Comparison of ENCODE assay signal across 1 cellular context in the genomic region with DNA sequence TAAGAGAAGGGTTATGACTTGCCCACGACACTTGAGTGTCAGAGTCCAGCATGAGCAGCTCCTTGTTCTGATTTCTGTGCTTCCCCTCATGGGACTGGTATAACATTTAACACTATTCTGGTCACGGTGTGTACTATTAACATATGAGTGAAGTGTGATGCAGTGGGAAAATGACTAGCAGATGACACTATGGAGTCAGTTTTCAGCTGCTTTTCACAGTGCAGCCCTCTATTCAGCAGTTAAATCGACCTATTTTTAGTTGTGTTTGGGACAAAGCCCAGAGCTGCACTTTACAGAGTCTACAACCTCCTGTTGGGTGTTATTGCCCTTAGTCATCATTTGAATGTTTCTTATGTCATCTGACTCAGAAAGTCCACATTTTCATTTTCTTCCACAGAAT.
TF ChIP-seq lines count a peak whose summit lies in the region.

No MANE protein-coding gene starts in this region.

TF ChIP-seq in GM23338, 12 proteins besides CTCF, POLR2A, EP300 and RAD21 (continued from another document):
- TF ChIP-seq, protein P1, sequence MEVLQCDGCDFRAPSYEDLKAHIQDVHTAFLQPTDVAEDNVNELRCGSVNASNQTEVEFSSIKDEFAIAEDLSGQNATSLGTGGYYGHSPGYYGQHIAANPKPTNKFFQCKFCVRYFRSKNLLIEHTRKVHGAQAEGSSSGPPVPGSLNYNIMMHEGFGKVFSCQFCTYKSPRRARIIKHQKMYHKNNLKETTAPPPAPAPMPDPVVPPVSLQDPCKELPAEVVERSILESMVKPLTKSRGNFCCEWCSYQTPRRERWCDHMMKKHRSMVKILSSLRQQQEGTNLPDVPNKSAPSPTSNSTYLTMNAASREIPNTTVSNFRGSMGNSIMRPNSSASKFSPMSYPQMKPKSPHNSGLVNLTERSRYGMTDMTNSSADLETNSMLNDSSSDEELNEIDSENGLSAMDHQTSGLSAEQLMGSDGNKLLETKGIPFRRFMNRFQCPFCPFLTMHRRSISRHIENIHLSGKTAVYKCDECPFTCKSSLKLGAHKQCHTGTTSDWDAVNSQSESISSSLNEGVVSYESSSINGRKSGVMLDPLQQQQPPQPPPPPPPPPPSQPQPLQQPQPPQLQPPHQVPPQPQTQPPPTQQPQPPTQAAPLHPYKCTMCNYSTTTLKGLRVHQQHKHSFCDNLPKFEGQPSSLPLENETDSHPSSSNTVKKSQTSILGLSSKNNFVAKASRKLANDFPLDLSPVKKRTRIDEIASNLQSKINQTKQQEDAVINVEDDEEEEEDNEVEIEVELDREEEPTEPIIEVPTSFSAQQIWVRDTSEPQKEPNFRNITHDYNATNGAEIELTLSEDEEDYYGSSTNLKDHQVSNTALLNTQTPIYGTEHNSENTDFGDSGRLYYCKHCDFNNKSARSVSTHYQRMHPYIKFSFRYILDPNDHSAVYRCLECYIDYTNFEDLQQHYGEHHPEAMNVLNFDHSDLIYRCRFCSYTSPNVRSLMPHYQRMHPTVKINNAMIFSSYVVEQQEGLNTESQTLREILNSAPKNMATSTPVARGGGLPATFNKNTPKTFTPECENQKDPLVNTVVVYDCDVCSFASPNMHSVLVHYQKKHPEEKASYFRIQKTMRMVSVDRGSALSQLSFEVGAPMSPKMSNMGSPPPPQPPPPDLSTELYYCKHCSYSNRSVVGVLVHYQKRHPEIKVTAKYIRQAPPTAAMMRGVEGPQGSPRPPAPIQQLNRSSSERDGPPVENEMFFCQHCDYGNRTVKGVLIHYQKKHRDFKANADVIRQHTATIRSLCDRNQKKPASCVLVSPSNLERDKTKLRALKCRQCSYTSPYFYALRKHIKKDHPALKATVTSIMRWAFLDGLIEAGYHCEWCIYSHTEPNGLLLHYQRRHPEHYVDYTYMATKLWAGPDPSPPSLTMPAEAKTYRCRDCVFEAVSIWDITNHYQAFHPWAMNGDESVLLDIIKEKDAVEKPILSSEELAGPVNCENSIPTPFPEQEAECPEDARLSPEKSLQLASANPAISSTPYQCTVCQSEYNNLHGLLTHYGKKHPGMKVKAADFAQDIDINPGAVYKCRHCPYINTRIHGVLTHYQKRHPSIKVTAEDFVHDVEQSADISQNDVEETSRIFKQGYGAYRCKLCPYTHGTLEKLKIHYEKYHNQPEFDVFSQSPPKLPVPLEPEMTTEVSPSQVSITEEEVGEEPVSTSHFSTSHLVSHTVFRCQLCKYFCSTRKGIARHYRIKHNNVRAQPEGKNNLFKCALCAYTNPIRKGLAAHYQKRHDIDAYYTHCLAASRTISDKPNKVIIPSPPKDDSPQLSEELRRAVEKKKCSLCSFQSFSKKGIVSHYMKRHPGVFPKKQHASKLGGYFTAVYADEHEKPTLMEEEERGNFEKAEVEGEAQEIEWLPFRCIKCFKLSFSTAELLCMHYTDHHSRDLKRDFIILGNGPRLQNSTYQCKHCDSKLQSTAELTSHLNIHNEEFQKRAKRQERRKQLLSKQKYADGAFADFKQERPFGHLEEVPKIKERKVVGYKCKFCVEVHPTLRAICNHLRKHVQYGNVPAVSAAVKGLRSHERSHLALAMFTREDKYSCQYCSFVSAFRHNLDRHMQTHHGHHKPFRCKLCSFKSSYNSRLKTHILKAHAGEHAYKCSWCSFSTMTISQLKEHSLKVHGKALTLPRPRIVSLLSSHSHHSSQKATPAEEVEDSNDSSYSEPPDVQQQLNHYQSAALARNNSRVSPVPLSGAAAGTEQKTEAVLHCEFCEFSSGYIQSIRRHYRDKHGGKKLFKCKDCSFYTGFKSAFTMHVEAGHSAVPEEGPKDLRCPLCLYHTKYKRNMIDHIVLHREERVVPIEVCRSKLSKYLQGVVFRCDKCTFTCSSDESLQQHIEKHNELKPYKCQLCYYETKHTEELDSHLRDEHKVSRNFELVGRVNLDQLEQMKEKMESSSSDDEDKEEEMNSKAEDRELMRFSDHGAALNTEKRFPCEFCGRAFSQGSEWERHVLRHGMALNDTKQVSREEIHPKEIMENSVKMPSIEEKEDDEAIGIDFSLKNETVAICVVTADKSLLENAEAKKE (CRISPR knock-in tag; IDR thresholded peaks at IDR 0.05), result no peak
- TF ChIP-seq, protein P2, sequence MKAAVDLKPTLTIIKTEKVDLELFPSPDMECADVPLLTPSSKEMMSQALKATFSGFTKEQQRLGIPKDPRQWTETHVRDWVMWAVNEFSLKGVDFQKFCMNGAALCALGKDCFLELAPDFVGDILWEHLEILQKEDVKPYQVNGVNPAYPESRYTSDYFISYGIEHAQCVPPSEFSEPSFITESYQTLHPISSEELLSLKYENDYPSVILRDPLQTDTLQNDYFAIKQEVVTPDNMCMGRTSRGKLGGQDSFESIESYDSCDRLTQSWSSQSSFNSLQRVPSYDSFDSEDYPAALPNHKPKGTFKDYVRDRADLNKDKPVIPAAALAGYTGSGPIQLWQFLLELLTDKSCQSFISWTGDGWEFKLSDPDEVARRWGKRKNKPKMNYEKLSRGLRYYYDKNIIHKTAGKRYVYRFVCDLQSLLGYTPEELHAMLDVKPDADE (IDR thresholded peaks at IDR 0.05), result no peak
- TF ChIP-seq CREB1 (CRISPR knock-in tag; IDR thresholded peaks at IDR 0.05; ENCODE audit: low read depth) (no peak), STAT1 (IDR thresholded peaks at IDR 0.05; ENCODE audit: unreplicated experiment) (no peak), NANOG (IDR thresholded peaks at IDR 0.05; ENCODE audit: borderline replicate concordance) (no peak), EZH2phosphoT487 (IDR thresholded peaks at IDR 0.05; ENCODE audit: unreplicated experiment) (no peak), ZNF114 (CRISPR knock-in tag; IDR thresholded peaks at IDR 0.05) (no peak), POLR2AphosphoS5 (IDR thresholded peaks at IDR 0.05; ENCODE audit: low read depth) (no peak), ZNF331 (CRISPR knock-in tag; IDR thresholded peaks at IDR 0.05; ENCODE audit: low read depth) (no peak), EZH2 (IDR thresholded peaks at IDR 0.05; ENCODE audit: low read depth, unreplicated experiment) (no peak), JUNB (IDR thresholded peaks at IDR 0.05; ENCODE audit: unreplicated experiment) (no peak)
